8 cellular contexts compared by ENCODE assay signal in the genomic region with DNA sequence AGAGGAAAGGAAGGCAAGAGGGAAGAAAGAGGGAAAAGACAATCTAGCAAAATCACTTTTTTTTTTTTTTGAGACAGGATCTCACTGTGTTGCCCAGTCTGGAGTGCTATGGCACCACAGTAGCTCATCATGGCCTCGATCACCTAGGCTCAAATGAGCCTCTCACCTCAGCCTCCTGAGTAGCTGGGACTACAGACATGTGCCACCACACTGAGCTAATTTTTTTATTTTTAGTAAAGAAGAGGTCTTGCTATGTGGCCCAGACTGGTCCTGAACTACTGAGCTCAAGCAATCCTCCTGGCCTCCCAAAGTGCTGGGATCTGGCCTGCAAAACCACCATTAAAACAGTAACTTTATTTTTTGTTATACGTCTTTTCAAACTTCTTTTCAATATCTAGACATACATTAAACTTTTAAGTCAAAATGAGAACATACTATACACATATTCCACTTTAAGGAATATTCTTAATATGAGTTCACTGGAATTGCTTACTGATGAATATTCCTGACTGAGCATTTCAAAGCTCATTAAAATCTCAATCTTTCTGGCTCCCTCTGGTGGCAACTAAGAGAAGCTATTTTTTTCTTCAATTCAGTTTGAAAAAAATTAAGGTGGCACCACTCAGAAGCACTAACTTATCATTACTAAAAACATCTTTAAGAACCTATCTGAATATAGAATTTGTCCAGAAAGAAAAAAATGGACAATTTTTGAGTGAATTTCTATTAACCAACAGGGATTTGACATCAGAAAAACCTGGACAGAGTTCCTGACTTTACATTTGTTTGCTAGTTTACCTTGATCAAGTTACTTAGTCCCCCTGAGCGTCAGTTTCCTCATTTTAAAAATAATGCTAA. TPM values are rescaled to one million over a fixed set of nuclear protein-coding genes. Genes with fewer than 3 reads are reported as not detected.
A peak's percentile ranks its signal among the peaks of the same experiment; 100 is the strongest.
DNase-seq lines count a peak whose midpoint lies in the region; ATAC-seq, FAIRE-seq and TF ChIP-seq lines count a peak whose summit lies in the region.

No MANE protein-coding gene starts in this region.

- TF ChIP-seq CTCF in D721Med (IDR thresholded peaks at IDR 0.05; ENCODE audit: insufficient read depth, missing control alignments), result peak; percentile 77
- TF ChIP-seq CTCF in foreskin keratinocyte (conservative IDR thresholded peaks at IDR 0.05), result peak; percentile 82

- no peaks in the 10 kb centered on the region for H3K9me3 ChIP-seq in small intestine (ENCODE audit: control insufficient read depth, low read depth)

- ATAC-seq in foreskin keratinocyte (no peak), HG02870 (IDR thresholded peaks at IDR 0.05; ENCODE audit: unreplicated experiment) (no peak)

- H3K27ac ChIP-seq in foreskin keratinocyte (no peak overlapping the region), small intestine (ENCODE audit: low read depth in 1 of 2, low read length in 1 of 2) (no peak overlapping the region)

- WGBS in small intestine, 3 donors, result 70 to 77% (median 74%) methylated on average over 3 of the region's 3 CpGs

- peak; percentile 22 for DNase-seq in D721Med (ENCODE audit: insufficient read length, low spot score)
- peak; percentile 40 for DNase-seq in SKM-1 (lab: John Stamatoyannopoulos, UW; ENCODE audit: unreplicated experiment)
- no peak for DNase-seq in foreskin keratinocyte
- peak; percentile 60 for DNase-seq in small intestine
- DNase-seq in effector CD8-positive, alpha-beta T cell (lab: John Stamatoyannopoulos, UW), result no peak
- no peak for DNase-seq in KG1 (lab: John Stamatoyannopoulos, UW)

- no peak overlapping the region for H3K4me3 ChIP-seq in small intestine (ENCODE audit: low read depth in 1 of 2, low read length in 2 of 2)

- H3K27me3 ChIP-seq in foreskin keratinocyte (no peaks in the 10 kb centered on the region), small intestine (ENCODE audit: control insufficient read depth in 2 of 2, insufficient read depth in 2 of 2, low read length in 2 of 2) (no peaks in the 10 kb centered on the region)

- FAIRE-seq in D721Med (lab: Jason Lieb, UNC), result peak; percentile 44
- peak; percentile 64 for FAIRE-seq in small intestine (lab: Jason Lieb, UNC)

- no peaks in the 10 kb centered on the region for H3K36me3 ChIP-seq in small intestine (ENCODE audit: control insufficient read depth in 2 of 2, insufficient read depth in 2 of 2, low read length in 2 of 2)

- peak; percentile 63 for TF ChIP-seq RAD21 in Ishikawa (IDR thresholded peaks at IDR 0.05; ENCODE audit: low read depth)

- H3K4me1 ChIP-seq in foreskin keratinocyte (no peaks in the 10 kb centered on the region), small intestine (ENCODE audit: control insufficient read depth in 2 of 2, insufficient read depth in 1 of 2, low read depth in 1 of 2, low read length in 1 of 2) (peaks cover 0 to 4% of the 10 kb centered on the region in 2 donors)

- TF ChIP-seq EP300 in Ishikawa (IDR thresholded peaks at IDR 0.05; ENCODE audit: borderline replicate concordance), result no peak

TF ChIP-seq in Ishikawa, 13 proteins besides CTCF, POLR2A, EP300 and RAD21:
- TF ChIP-seq CREB1 (IDR thresholded peaks at IDR 0.05; ENCODE audit: low read depth) (no peak), EGR1 (IDR thresholded peaks at IDR 0.05) (no peak), ZBTB7A (IDR thresholded peaks at IDR 0.05; ENCODE audit: low read depth) (no peak), TAF1 (IDR thresholded peaks at IDR 0.05; ENCODE audit: low read depth) (no peak), NFIC (IDR thresholded peaks at IDR 0.05) (no peak), YY1 (IDR thresholded peaks at IDR 0.05; ENCODE audit: low read depth) (no peak), FOXM1 (IDR thresholded peaks at IDR 0.05; ENCODE audit: borderline replicate concordance, low read depth) (no peak), CEBPB (IDR thresholded peaks at IDR 0.05) (no peak), TEAD4 (IDR thresholded peaks at IDR 0.05) (no peak), TCF12 (IDR thresholded peaks at IDR 0.05; ENCODE audit: low read depth) (no peak)
- TF ChIP-seq, protein P1, sequence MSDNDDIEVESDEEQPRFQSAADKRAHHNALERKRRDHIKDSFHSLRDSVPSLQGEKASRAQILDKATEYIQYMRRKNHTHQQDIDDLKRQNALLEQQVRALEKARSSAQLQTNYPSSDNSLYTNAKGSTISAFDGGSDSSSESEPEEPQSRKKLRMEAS (IDR thresholded peaks at IDR 0.05), result no peak
- TF ChIP-seq, protein P2, sequence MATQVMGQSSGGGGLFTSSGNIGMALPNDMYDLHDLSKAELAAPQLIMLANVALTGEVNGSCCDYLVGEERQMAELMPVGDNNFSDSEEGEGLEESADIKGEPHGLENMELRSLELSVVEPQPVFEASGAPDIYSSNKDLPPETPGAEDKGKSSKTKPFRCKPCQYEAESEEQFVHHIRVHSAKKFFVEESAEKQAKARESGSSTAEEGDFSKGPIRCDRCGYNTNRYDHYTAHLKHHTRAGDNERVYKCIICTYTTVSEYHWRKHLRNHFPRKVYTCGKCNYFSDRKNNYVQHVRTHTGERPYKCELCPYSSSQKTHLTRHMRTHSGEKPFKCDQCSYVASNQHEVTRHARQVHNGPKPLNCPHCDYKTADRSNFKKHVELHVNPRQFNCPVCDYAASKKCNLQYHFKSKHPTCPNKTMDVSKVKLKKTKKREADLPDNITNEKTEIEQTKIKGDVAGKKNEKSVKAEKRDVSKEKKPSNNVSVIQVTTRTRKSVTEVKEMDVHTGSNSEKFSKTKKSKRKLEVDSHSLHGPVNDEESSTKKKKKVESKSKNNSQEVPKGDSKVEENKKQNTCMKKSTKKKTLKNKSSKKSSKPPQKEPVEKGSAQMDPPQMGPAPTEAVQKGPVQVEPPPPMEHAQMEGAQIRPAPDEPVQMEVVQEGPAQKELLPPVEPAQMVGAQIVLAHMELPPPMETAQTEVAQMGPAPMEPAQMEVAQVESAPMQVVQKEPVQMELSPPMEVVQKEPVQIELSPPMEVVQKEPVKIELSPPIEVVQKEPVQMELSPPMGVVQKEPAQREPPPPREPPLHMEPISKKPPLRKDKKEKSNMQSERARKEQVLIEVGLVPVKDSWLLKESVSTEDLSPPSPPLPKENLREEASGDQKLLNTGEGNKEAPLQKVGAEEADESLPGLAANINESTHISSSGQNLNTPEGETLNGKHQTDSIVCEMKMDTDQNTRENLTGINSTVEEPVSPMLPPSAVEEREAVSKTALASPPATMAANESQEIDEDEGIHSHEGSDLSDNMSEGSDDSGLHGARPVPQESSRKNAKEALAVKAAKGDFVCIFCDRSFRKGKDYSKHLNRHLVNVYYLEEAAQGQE (IDR thresholded peaks at IDR 0.05; ENCODE audit: low read depth), result no peak
- TF ChIP-seq, protein P3, sequence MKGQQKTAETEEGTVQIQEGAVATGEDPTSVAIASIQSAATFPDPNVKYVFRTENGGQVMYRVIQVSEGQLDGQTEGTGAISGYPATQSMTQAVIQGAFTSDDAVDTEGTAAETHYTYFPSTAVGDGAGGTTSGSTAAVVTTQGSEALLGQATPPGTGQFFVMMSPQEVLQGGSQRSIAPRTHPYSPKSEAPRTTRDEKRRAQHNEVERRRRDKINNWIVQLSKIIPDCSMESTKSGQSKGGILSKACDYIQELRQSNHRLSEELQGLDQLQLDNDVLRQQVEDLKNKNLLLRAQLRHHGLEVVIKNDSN (IDR thresholded peaks at IDR 0.05), result no peak

RNA-seq across cellular contexts. Expression of a gene that starts 40.9 kb away (rescaled TPM):
- total RNA-seq in foreskin keratinocyte, result 45.8 and 46.1 TPM in 2 replicates
- 28.6 and 29.0 TPM in 2 replicates for polyA plus RNA-seq in foreskin keratinocyte
- polyA plus RNA-seq in small intestine, result 10 to 100 TPM; 20.2 to 60.3 (median 40.9) TPM

Comparison
In these comparisons a context has a peak if more than half of its experiments do, and no peak if none do; other contexts are left out.
1. DNase-seq: peak in D721Med (single experiment), SKM-1 (single experiment) and small intestine (single experiment); none in foreskin keratinocyte (0 of 2), effector CD8-positive, alpha-beta T cell (single experiment) and KG1 (single experiment).